8 cellular contexts compared by ENCODE assay signal in the genomic region with DNA sequence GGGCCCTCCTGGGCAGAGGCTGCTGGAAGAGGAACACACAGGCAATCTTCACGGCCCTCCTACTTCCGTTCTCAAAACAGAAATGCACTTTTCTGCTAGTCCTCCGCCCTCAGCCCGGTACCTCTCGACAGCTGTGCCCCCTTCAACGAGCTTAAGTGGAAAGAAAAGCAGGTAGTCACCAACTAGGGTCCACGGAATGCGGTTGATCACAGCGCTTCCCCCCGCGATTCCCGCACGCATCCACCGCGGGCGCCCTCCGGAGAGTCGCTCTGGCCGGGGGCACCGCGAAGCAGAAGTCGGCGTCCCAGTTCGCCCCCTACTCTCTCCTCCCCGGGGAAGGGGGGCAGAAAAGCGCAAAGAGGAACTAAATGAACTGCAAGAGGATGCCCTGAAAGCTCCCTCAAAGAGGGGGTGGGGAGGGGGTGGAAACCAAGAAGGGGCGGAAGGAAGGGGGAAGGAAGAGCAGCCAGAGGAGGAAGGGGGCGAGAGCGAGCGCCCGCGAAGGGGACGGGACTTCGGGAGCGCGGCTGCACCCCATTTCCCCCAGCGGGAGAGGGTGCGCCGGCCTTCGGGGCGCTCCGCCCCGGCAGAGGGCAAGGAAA. TPM values are rescaled to one million over a fixed set of nuclear protein-coding genes. Genes with fewer than 3 reads are reported as not detected.
DNase-seq lines count a peak whose midpoint lies in the region; ATAC-seq and TF ChIP-seq lines count a peak whose summit lies in the region.

No MANE protein-coding gene starts in this region.

- no peak for TF ChIP-seq POLR2A in suprapubic skin (IDR thresholded peaks at IDR 0.05)

- H3K9me3 ChIP-seq in A673 (ENCODE audit: low read depth, low read length, poor library complexity, severe bottlenecking) (no peaks in the 10 kb centered on the region), neutrophil (no peaks in the 10 kb centered on the region), suprapubic skin (no peaks in the 10 kb centered on the region)

- ATAC-seq in GM18511 (IDR thresholded peaks at IDR 0.05; ENCODE audit: unreplicated experiment) (peak; percentile 28), HG03280 (IDR thresholded peaks at IDR 0.05; ENCODE audit: unreplicated experiment) (peak; percentile 4), foreskin keratinocyte (no peak)

- intact Hi-C loops in A673 (cut with micrococcal nuclease; ENCODE audit: unreplicated experiment), result loop anchor here (5.0 to 10.0 kb wide), 3 partner anchors 170 to 1307 kb away; a partner anchor contains a TSS

- TF ChIP-seq CTCF in A673 (conservative IDR thresholded peaks at IDR 0.05; ENCODE audit: low read depth, low read length), result no peak
- TF ChIP-seq CTCF in foreskin keratinocyte (conservative IDR thresholded peaks at IDR 0.05), result no peak
- no peak for TF ChIP-seq CTCF in neutrophil (IDR thresholded peaks at IDR 0.05)
- no peak for TF ChIP-seq CTCF in suprapubic skin (IDR thresholded peaks at IDR 0.05)

- H3K4me1 ChIP-seq in A673 (ENCODE audit: insufficient read depth, low read length, poor library complexity, severe bottlenecking), result peaks cover 22% of the 10 kb centered on the region
- no peaks in the 10 kb centered on the region for H3K4me1 ChIP-seq in foreskin keratinocyte
- H3K4me1 ChIP-seq in neutrophil (ENCODE audit: control insufficient read depth in 1 of 2, insufficient read depth in 1 of 2, low read depth in 1 of 2, low read length in 1 of 2), result peaks cover 71 to 74% of the 10 kb centered on the region in 2 experiments
- peaks cover 37% of the 10 kb centered on the region for H3K4me1 ChIP-seq in suprapubic skin

- POLR2A ChIA-PET in A673 (lab: Charles Lee; ENCODE audit: low non-redundant PET), result interaction anchor here (0.5 kb wide), 1 partner anchor 172 kb away, joined by 11 read pairs; no protein-coding TSS in a partner anchor

- DNase-seq in A673 (ENCODE audit: low spot score) (peak; percentile 77), RPMI7951 (ENCODE audit: low read depth) (peak; percentile 67), activated gamma-delta T cell treated with Interleukin-2 at 50 U/mL for 16 hours (peak; percentile 42), foreskin keratinocyte (peak in 1 of 2 donors; percentile 7), suprapubic skin (ENCODE audit: low spot score in 2 of 2) (peak in 1 of 2 donors; percentile 80)

- no peaks in the 10 kb centered on the region for H3K36me3 ChIP-seq in A673 (ENCODE audit: insufficient read depth, low read length, poor library complexity, severe bottlenecking)
- no peaks in the 10 kb centered on the region for H3K36me3 ChIP-seq in neutrophil
- no peaks in the 10 kb centered on the region for H3K36me3 ChIP-seq in suprapubic skin

- no TSS peak for BruUV-seq in A673 (replicated peaks; lab: Mats Ljungman, UMichigan)

- H3K27me3 ChIP-seq in A673 (replicated peaks; ENCODE audit: insufficient read depth, low read depth, low read length, poor library complexity), result no peaks in the 10 kb centered on the region
- H3K27me3 ChIP-seq in foreskin keratinocyte, result no peaks in the 10 kb centered on the region
- H3K27me3 ChIP-seq in neutrophil, result no peaks in the 10 kb centered on the region
- no peaks in the 10 kb centered on the region for H3K27me3 ChIP-seq in suprapubic skin

- CTCF ChIA-PET in A673 (lab: Charles Lee), result interaction anchor here (0.6 to 1.5 kb wide), 2 partner anchors 126 to 171 kb away, joined by 4 to 6 read pairs; a partner anchor contains a TSS

- under 1% methylated on average over 42 of the region's 43 CpGs for WGBS in suprapubic skin

- peak overlapping the region; percentile 92 for H3K27ac ChIP-seq in A673 (ENCODE audit: low read depth, low read length, poor library complexity, severe bottlenecking)
- H3K27ac ChIP-seq in foreskin keratinocyte, result peak overlapping the region; percentile 25
- H3K27ac ChIP-seq in neutrophil, result peak overlapping the region; percentile 100
- H3K27ac ChIP-seq in suprapubic skin, result peak overlapping the region; percentile 94

- TF ChIP-seq EP300 in suprapubic skin (IDR thresholded peaks at IDR 0.05), result no peak

- H3K4me3 ChIP-seq in A673 (ENCODE audit: low read depth, low read length, poor library complexity, severe bottlenecking) (peak overlapping the region; percentile 94), neutrophil (ENCODE audit: low read depth in 1 of 2, low read length in 1 of 2) (peak overlapping the region; percentile 96 to 97), suprapubic skin (peak overlapping the region; percentile 89)

RNA-seq across cellular contexts. Expression of a gene that starts 0.7 kb away (rescaled TPM):
- total RNA-seq in A673 (2021), result 45.5 and 47.4 TPM in 2 replicates
- 49.1 and 50.9 TPM in 2 replicates for total RNA-seq in RPMI7951 (2014; rRNA removed; shearing (Covaris generic))
- 26.5 and 27.9 TPM in 2 replicates for total RNA-seq in foreskin keratinocyte
- polyA plus RNA-seq in foreskin keratinocyte, result 4.6 and 4.7 TPM in 2 replicates
- 10 to 100 TPM; 41.9 to 53.2 (median 48.0) TPM for total RNA-seq in suprapubic skin

Comparison
In these comparisons a context has a peak if more than half of its experiments do, and no peak if none do; other contexts are left out.
1. H3K27ac ChIP-seq: peak in every context shown above with its lines; median percentile 100 in neutrophil; 94 in suprapubic skin; 92 in A673; 25 in foreskin keratinocyte.